1 cellular context compared by ENCODE assay signal in the genomic region with DNA sequence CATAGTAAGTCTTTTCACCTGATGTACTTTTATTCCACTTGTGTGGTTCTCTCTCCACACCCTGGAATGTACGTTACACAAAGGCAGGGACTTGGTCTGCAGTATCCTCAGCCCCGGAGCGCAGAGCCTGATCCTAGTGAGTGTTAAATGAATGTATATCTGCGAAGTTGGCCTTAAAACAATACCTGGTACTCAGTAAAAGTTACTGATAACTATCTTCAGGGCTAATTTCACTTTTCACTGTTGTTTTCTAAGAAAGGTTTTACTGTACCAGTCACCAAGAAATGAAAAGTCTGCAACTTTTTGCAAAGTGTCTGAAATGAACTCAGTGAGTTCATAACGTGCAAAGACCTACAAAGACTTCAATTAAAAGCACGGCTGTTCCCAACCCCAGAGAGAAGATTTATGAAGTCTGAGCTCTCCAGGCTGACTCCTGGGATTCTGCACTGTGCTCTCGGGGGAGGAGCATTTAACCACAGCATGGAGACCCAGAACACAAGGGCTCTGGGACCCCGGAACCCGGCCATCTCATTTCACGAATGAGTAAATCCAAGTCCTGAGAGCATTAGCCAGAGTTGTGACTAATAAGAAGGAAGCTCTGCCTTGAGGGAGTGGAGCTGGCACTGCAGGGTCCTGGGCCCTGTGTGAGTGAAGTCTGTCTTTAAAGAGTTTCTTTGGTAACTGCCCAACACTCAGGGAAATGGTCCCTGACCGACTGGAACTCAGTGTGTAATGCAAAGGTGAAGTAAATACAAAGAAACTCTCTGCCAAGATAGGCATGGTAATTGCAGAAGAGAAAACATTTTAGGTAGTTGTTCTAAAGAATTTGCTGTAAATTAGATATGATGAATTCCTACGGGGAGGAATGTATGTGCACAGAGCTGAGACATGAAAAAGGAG.
TF ChIP-seq lines count a peak whose summit lies in the region.

No MANE protein-coding gene starts in this region.

TF ChIP-seq in IMR-90, 13 proteins besides CTCF, POLR2A, EP300 and RAD21 (continued from another document):
- TF ChIP-seq, protein P1, sequence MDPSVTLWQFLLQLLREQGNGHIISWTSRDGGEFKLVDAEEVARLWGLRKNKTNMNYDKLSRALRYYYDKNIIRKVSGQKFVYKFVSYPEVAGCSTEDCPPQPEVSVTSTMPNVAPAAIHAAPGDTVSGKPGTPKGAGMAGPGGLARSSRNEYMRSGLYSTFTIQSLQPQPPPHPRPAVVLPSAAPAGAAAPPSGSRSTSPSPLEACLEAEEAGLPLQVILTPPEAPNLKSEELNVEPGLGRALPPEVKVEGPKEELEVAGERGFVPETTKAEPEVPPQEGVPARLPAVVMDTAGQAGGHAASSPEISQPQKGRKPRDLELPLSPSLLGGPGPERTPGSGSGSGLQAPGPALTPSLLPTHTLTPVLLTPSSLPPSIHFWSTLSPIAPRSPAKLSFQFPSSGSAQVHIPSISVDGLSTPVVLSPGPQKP (IDR thresholded peaks at IDR 0.05; ENCODE audit: borderline replicate concordance, low read depth, low read length) = no peak
- no peak for TF ChIP-seq SMC3 (IDR thresholded peaks at IDR 0.05; ENCODE audit: low read depth, low read length)
- TF ChIP-seq, protein P2, sequence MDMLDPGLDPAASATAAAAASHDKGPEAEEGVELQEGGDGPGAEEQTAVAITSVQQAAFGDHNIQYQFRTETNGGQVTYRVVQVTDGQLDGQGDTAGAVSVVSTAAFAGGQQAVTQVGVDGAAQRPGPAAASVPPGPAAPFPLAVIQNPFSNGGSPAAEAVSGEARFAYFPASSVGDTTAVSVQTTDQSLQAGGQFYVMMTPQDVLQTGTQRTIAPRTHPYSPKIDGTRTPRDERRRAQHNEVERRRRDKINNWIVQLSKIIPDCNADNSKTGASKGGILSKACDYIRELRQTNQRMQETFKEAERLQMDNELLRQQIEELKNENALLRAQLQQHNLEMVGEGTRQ (IDR thresholded peaks at IDR 0.05; ENCODE audit: low read depth, low read length) = no peak
- TF ChIP-seq MAZ (IDR thresholded peaks at IDR 0.05; ENCODE audit: borderline replicate concordance, low read depth, low read length) = no peak
- TF ChIP-seq NFE2L2 (IDR thresholded peaks at IDR 0.05; ENCODE audit: low read depth, low read length) = no peak
- no peak for TF ChIP-seq BHLHE40 (IDR thresholded peaks at IDR 0.05; ENCODE audit: low read depth, low read length)
- TF ChIP-seq CHD1 (IDR thresholded peaks at IDR 0.05; ENCODE audit: low read depth, low read length) = no peak
- no peak for TF ChIP-seq MAFK (IDR thresholded peaks at IDR 0.05; ENCODE audit: low read depth, low read length)
